In the genomic region with DNA sequence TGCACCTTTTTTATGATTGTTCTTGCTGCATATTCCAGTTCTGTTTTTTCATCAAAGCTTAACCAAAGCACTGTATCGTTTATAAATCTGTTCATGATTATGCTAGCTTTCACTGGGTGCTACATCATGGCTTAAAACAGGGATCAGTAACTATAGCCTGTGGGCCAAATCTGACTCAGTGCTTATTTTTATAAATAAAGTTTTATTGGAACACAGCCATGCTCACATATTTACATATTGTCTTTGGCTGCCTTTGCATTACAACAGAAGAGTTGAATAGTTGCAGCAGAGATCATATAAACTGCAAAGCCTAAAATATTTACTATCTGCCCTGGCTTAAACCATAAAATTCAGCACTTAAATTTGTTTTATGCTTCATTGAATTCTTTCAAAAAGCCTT, we compare ENCODE assay signal across 22 cellular contexts.
"Had no signal": no experiment of that assay in that cellular context is flagged by ENCODE, and none has a peak within 500 bp of the region (broad histone marks: within the 10 kb centered on the region; RNA-seq: fewer than 3 reads in every experiment).

No MANE protein-coding gene starts in this region.

- H3K36me3 Mint-ChIP-seq: naive thymus-derived CD8-positive, alpha-beta T cell had no signal

- H3K4me3 Mint-ChIP-seq: endodermal cell; naive thymus-derived CD8-positive, alpha-beta T cell had no signal

- ATAC-seq: heart left ventricle; left lobe of liver; mucosa of descending colon; naive thymus-derived CD8-positive, alpha-beta T cell had no signal

- H3K4me1 Mint-ChIP-seq: endodermal cell had no signal

- DNase-seq: colonic mucosa; dermis blood vessel endothelial cell; effector CD4-positive, alpha-beta T cell; erythroblast; foreskin melanocyte; heart left ventricle; hippocampal formation; kidney glomerular epithelial cell; mucosa of descending colon; naive thymus-derived CD8-positive, alpha-beta T cell; posterior cingulate gyrus; small intestine; stimulated activated CD4-positive, alpha-beta T cell treated with anti-CD3 and anti-CD28 coated beads, Interleukin-12 subunit alpha, Interleukin-12 subunit beta, amount 100 ng/mL, for 4 hours; stimulated activated naive CD4-positive, alpha-beta T cell; stomach; tibial artery; upper lobe of left lung; uterus had no signal

- H3K9me3 ChIP-seq: colonic mucosa, heart left ventricle, mucosa of descending colon, neutrophil, right atrium auricular region, stomach, tibial artery, upper lobe of left lung, uterus had no signal

- H3K9me3 Mint-ChIP-seq: endodermal cell; naive thymus-derived CD8-positive, alpha-beta T cell had no signal

- H3K27ac Mint-ChIP-seq: endodermal cell; naive thymus-derived CD8-positive, alpha-beta T cell had no signal

- H3K27ac ChIP-seq: colonic mucosa, neutrophil, right atrium auricular region, stomach, tibial artery, upper lobe of left lung, uterus had no signal
